In genomic region chr17:82415336-82415735, GRCh38 we compare ENCODE assay signal across 21 cellular contexts. TPM values are rescaled to one million over a fixed set of nuclear protein-coding genes. Genes with fewer than 3 reads are reported as not detected.
DNase-seq lines count a peak whose midpoint lies in the region; ATAC-seq and TF ChIP-seq lines count a peak whose summit lies in the region.
"Had no signal": no experiment of that assay in that cellular context is flagged by ENCODE, and none has a peak within 500 bp of the region (broad histone marks: within the 10 kb centered on the region; RNA-seq: fewer than 3 reads in every experiment).

No MANE protein-coding gene starts in this region.

- POLR2A ChIA-PET in activated CD4-positive, alpha-beta T cell treated with anti-CD3 and anti-CD28 coated beads for 36 hours (lab: Charles Lee), result no interaction called here
- POLR2A ChIA-PET in WTC11 (lab: Charles Lee), result no interaction called here

- H4K20me1 ChIP-seq in neural progenitor cell (ENCODE audit: low read depth), result peaks cover 65% of the 10 kb centered on the region

- no peaks in the 10 kb centered on the region for H3K9me3 Mint-ChIP-seq in activated CD4-positive, alpha-beta T cell treated with anti-CD3 and anti-CD28 coated beads for 36 hours (ENCODE audit: low read depth)
- H3K9me3 Mint-ChIP-seq in WTC11 (no peaks in the 10 kb centered on the region), neural progenitor cell (peaks cover 3% of the 10 kb centered on the region)
- H3K9me3 Mint-ChIP-seq in central memory CD8-positive, alpha-beta T cell, result no peaks in the 10 kb centered on the region
- H3K9me3 Mint-ChIP-seq: CD4-positive, alpha-beta T cell had no signal

- peaks cover 10% of the 10 kb centered on the region for H3K79me2 ChIP-seq in neural progenitor cell (ENCODE audit: low read depth)

- no peak overlapping the region for H3K27ac Mint-ChIP-seq in activated CD4-positive, alpha-beta T cell treated with anti-CD3 and anti-CD28 coated beads for 36 hours
- 0 out of 2 replicates have a peak overlapping the region, but pooled peaks have one; percentile 57 for H3K27ac Mint-ChIP-seq in WTC11
- peak overlapping the region; percentile 55 for H3K27ac Mint-ChIP-seq in central memory CD8-positive, alpha-beta T cell (ENCODE audit: low read depth)
- no peak overlapping the region for H3K27ac Mint-ChIP-seq in neural progenitor cell
- H3K27ac Mint-ChIP-seq: CD4-positive, alpha-beta T cell had no signal

- no peak overlapping the region for H2AFZ ChIP-seq in neural progenitor cell (replicated peaks)

- no peak overlapping the region for H3K27ac ChIP-seq in neural progenitor cell
- H3K27ac ChIP-seq: 22Rv1, BLaER1 had no signal

- CTCF ChIA-PET in activated CD4-positive, alpha-beta T cell treated with anti-CD3 and anti-CD28 coated beads for 36 hours (lab: Charles Lee), result interaction anchor here (0.6 to 1.6 kb wide), 2 partner anchors 180 to 385 kb away, joined by 3 to 4 read pairs; no protein-coding TSS in a partner anchor
- CTCF ChIA-PET in WTC11 (lab: Charles Lee), result interaction anchor here (0.6 to 1.8 kb wide), 8 partner anchors 9 to 245 kb away, joined by 3 to 9 read pairs (median 4); no protein-coding TSS in a partner anchor

- no peak for ATAC-seq in activated CD4-positive, alpha-beta T cell treated with anti-CD3 and anti-CD28 coated beads for 36 hours
- ATAC-seq in WTC11 (no peak), GM18909 (IDR thresholded peaks at IDR 0.05; ENCODE audit: poor library complexity, unreplicated experiment) (no peak), GM21825 (IDR thresholded peaks at IDR 0.05; ENCODE audit: unreplicated experiment) (no peak), GM21576 (IDR thresholded peaks at IDR 0.05; ENCODE audit: unreplicated experiment) (no peak)
- ATAC-seq in central memory CD8-positive, alpha-beta T cell (replicated peaks; ENCODE audit: extremely low read depth, poor library complexity, severe bottlenecking), result no peak

- H3K4me3 ChIP-seq in neural progenitor cell, result no peak overlapping the region
- H3K4me3 ChIP-seq: BLaER1 had no signal

- TF ChIP-seq CTCF in WTC11 (IDR thresholded peaks at IDR 0.05) (no peak), neural progenitor cell (IDR thresholded peaks at IDR 0.05) (no peak)

- H3K4me1 Mint-ChIP-seq in activated CD4-positive, alpha-beta T cell treated with anti-CD3 and anti-CD28 coated beads for 36 hours, result peaks cover 21% of the 10 kb centered on the region
- H3K4me1 Mint-ChIP-seq in WTC11 (peaks cover 13% of the 10 kb centered on the region), neural progenitor cell (peaks cover 14% of the 10 kb centered on the region)
- peaks cover 28% of the 10 kb centered on the region for H3K4me1 Mint-ChIP-seq in central memory CD8-positive, alpha-beta T cell

- no peak for DNase-seq in activated CD4-positive, alpha-beta T cell treated with anti-CD3 and anti-CD28 coated beads for 36 hours
- no peak for DNase-seq in activated CD4-positive, alpha-beta T cell treated with anti-CD3 and anti-CD28 coated beads for 4 hours
- no peak for DNase-seq in WTC11 (ENCODE audit: low spot score)
- DNase-seq in central memory CD8-positive, alpha-beta T cell (ENCODE audit: low spot score in 2 of 2), result no peak
- no peak for DNase-seq in neural progenitor cell (ENCODE audit: low spot score)
- DNase-seq: DMS 273 treated with DMSO at 0.1 percent for 48 hours, DND-41, NCI-H1092, NCI-H1436, NCI-H187 treated with DMSO at 0.1 percent for 48 hours, NCI-H2107, NCI-H446 treated with DMSO at 0.1 percent for 48 hours, SHP77 had no signal

- H3K9ac ChIP-seq in neural progenitor cell, result no peak overlapping the region
- H3K9ac ChIP-seq: BLaER1 had no signal

- no peaks in the 10 kb centered on the region for H3K9me3 ChIP-seq in neural progenitor cell (ENCODE audit: low read depth)
- H3K9me3 ChIP-seq: BLaER1, Caco-2 had no signal

- no peaks in the 10 kb centered on the region for H3K27me3 Mint-ChIP-seq in activated CD4-positive, alpha-beta T cell treated with anti-CD3 and anti-CD28 coated beads for 36 hours
- H3K27me3 Mint-ChIP-seq in WTC11 (ENCODE audit: low read depth) (no peaks in the 10 kb centered on the region), neural progenitor cell (ENCODE audit: insufficient read depth, low read depth) (no peaks in the 10 kb centered on the region)
- H3K27me3 Mint-ChIP-seq in central memory CD8-positive, alpha-beta T cell, result no peaks in the 10 kb centered on the region
- H3K27me3 Mint-ChIP-seq: CD4-positive, alpha-beta T cell had no signal

- H3K4me3 Mint-ChIP-seq in activated CD4-positive, alpha-beta T cell treated with anti-CD3 and anti-CD28 coated beads for 36 hours, result peak overlapping the region; percentile 28
- H3K4me3 Mint-ChIP-seq in WTC11, result no peak overlapping the region
- H3K4me3 Mint-ChIP-seq in central memory CD8-positive, alpha-beta T cell, result peak overlapping the region; percentile 32
- H3K4me3 Mint-ChIP-seq in neural progenitor cell, result peak overlapping the region; percentile 41

- peaks cover 9% of the 10 kb centered on the region for H3K4me1 ChIP-seq in neural progenitor cell

- H3K27me3 ChIP-seq in neural progenitor cell, result peaks cover 5% of the 10 kb centered on the region
- H3K27me3 ChIP-seq: BLaER1 had no signal

- peaks cover 6% of the 10 kb centered on the region for H3F3A ChIP-seq in neural progenitor cell (ENCODE audit: low read depth)

- no peak overlapping the region for H3K4me2 ChIP-seq in neural progenitor cell

- H3K36me3 Mint-ChIP-seq in activated CD4-positive, alpha-beta T cell treated with anti-CD3 and anti-CD28 coated beads for 36 hours (ENCODE audit: low read depth), result peaks cover 20% of the 10 kb centered on the region
- peaks cover 6% of the 10 kb centered on the region for H3K36me3 Mint-ChIP-seq in WTC11
- peaks cover 12% of the 10 kb centered on the region for H3K36me3 Mint-ChIP-seq in central memory CD8-positive, alpha-beta T cell (ENCODE audit: insufficient read depth)
- H3K36me3 Mint-ChIP-seq in neural progenitor cell, result peaks cover 8% of the 10 kb centered on the region

- H3K36me3 ChIP-seq in neural progenitor cell, result no peaks in the 10 kb centered on the region

- intact Hi-C loops in activated CD4-positive, alpha-beta T cell treated with anti-CD3 and anti-CD28 coated beads for 36 hours (cut with DNase I, micrococcal nuclease), result loop anchor here in 1 of 2 experiments (10.0 kb wide), 1 partner anchor 181 kb away; no protein-coding TSS in a partner anchor

TF ChIP-seq in WTC11, 78 proteins besides CTCF, POLR2A, EP300 and RAD21 (continues in another document):
- no peak for TF ChIP-seq ZBTB21 (CRISPR knock-in tag; IDR thresholded peaks at IDR 0.05; ENCODE audit: borderline replicate concordance)
- TF ChIP-seq E2F4 (CRISPR knock-in tag; IDR thresholded peaks at IDR 0.05; ENCODE audit: borderline replicate concordance, low read depth), result no peak
- no peak for TF ChIP-seq JAZF1 (CRISPR knock-in tag; IDR thresholded peaks at IDR 0.05)
- TF ChIP-seq TEAD1 (CRISPR knock-in tag; IDR thresholded peaks at IDR 0.05), result no peak
- TF ChIP-seq FOXP1 (CRISPR knock-in tag; IDR thresholded peaks at IDR 0.05; ENCODE audit: borderline replicate concordance), result no peak
- no peak for TF ChIP-seq AR (CRISPR knock-in tag; IDR thresholded peaks at IDR 0.05)

RNA-seq across cellular contexts. Expression of gene HEXD, which starts 2.8 kb away (rescaled TPM):
- total RNA-seq in activated CD4-positive, alpha-beta T cell treated with anti-CD3 and anti-CD28 coated beads for 36 hours, result 10 to 100 TPM; 23.3 to 26.0 TPM
- total RNA-seq in WTC11 (2021) (36.0 to 40.0 TPM (median 37.1 TPM) in 3 replicates), neural progenitor cell (ENCODE audit: low replicate concordance) (22.3 and 41.8 TPM in 2 replicates)

RNA-seq across cellular contexts. Expression of gene OGFOD3, which starts 3.0 kb away (rescaled TPM):
- 10 to 100 TPM; 20.0 to 22.3 TPM for total RNA-seq in activated CD4-positive, alpha-beta T cell treated with anti-CD3 and anti-CD28 coated beads for 36 hours
- 20.4 to 24.0 TPM (median 22.5 TPM) in 3 replicates for total RNA-seq in WTC11 (2021)
- total RNA-seq in neural progenitor cell (ENCODE audit: low replicate concordance), result 26.8 and 34.2 TPM in 2 replicates

RNA-seq across cellular contexts. Expression of gene CYBC1, which starts 35.2 kb away (rescaled TPM):
- total RNA-seq in activated CD4-positive, alpha-beta T cell treated with anti-CD3 and anti-CD28 coated beads for 36 hours, result 100 to 1,000 TPM; 286 to 329 TPM
- 61.5 to 71.7 TPM (median 65.5 TPM) in 3 replicates for total RNA-seq in WTC11 (2021)
- total RNA-seq in neural progenitor cell (ENCODE audit: low replicate concordance), result 75.1 and 87.9 TPM in 2 replicates

RNA-seq across cellular contexts. Expression of gene NARF, which starts 43.2 kb away (rescaled TPM):
- 10 to 100 TPM; 65.4 to 85.9 TPM for total RNA-seq in activated CD4-positive, alpha-beta T cell treated with anti-CD3 and anti-CD28 coated beads for 36 hours
- total RNA-seq in WTC11 (2021) (96.7 to 125 TPM (median 117 TPM) in 3 replicates), neural progenitor cell (ENCODE audit: low replicate concordance) (154 and 166 TPM in 2 replicates)

RNA-seq across cellular contexts. Expression of gene UTS2R, which starts 43.8 kb away (rescaled TPM):
- total RNA-seq in activated CD4-positive, alpha-beta T cell treated with anti-CD3 and anti-CD28 coated beads for 36 hours, result not detected
- total RNA-seq in WTC11 (2021), result 0.46 to 0.76 TPM (median 0.53 TPM) in 3 replicates
- total RNA-seq in neural progenitor cell (ENCODE audit: low replicate concordance), result 0.46 TPM in 1 of 2 replicates, not detected in the other
- total RNA-seq: CD4-positive, alpha-beta T cell; RPMI7951 had no signal

Comparison
In these comparisons a context has a peak if more than half of its experiments do, and no peak if none do; other contexts are left out.
1. H3K27ac Mint-ChIP-seq: peak in WTC11 (single experiment) and central memory CD8-positive, alpha-beta T cell (single experiment); none in activated CD4-positive, alpha-beta T cell treated with anti-CD3 and anti-CD28 coated beads for 36 hours (single experiment) and neural progenitor cell (single experiment).